In the genomic region with DNA sequence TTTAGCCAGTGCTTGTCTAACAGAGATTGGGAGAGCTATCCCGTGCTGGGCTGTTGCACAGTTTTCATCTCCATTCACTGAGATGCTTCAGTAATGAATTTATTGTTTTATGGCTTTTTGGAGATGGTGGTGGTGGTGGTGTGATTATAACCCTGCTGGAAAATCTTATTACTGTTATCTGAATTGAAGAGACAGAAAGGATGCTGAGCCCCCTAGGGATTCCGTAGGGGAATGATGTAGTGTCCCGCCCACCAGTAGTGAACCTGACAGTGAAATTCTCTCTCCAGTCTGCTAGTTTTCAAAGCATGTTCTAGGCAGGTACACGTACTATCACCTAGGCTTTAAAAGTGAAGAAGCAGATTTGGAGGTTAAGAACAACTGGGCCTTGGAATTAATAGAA, we compare ENCODE assay signal across 9 cellular contexts. TPM values are rescaled to one million over a fixed set of nuclear protein-coding genes. Genes with fewer than 3 reads are reported as not detected.
DNase-seq lines count a peak whose midpoint lies in the region; ATAC-seq, FAIRE-seq and TF ChIP-seq lines count a peak whose summit lies in the region.
"Had no signal": no experiment of that assay in that cellular context is flagged by ENCODE, and none has a peak within 500 bp of the region (broad histone marks: within the 10 kb centered on the region; RNA-seq: fewer than 3 reads in every experiment).

No MANE protein-coding gene starts in this region.

- intact Hi-C loops in pancreas (cut with DNase I), result no loop called here

- H3K36me3 ChIP-seq in RWPE2 (ENCODE audit: low read depth), result peaks cover 26% of the 10 kb centered on the region
- no peaks in the 10 kb centered on the region for H3K36me3 ChIP-seq in pancreas

- FAIRE-seq in pancreas (lab: Jason Lieb, UNC), result no peak

- H3K9me3 ChIP-seq in RWPE2 (ENCODE audit: severe bottlenecking) (no peaks in the 10 kb centered on the region), pancreas (no peaks in the 10 kb centered on the region)

- DNase-seq in NCI-H524 (lab: John Stamatoyannopoulos, UW) (peak; percentile 28 to 63), NCI-H524 treated with DMSO at 0.1 percent for 48 hours (lab: John Stamatoyannopoulos, UW) (no peak), RWPE2 (ENCODE audit: low spot score) (no peak), fibroblast of the aortic adventitia (ENCODE audit: low read depth) (peak; percentile 36), pancreas (no peak)
- DNase-seq in central memory CD4-positive, alpha-beta T cell, result no peak

- H3K27ac ChIP-seq in RWPE2 (ENCODE audit: poor library complexity, severe bottlenecking) (no peak overlapping the region), skin epidermis (peak overlapping the region in 10 of 21 experiments; percentile 81 to 97 (median 88)), pancreas (no peak overlapping the region)

- H3K4me3 ChIP-seq in RWPE2 (ENCODE audit: severe bottlenecking) (peak overlapping the region; percentile 86), fibroblast of the aortic adventitia (ENCODE audit: low read depth, low read length) (peak overlapping the region; percentile 89), skin epidermis (peak overlapping the region; percentile 51 to 86 (median 68)), pancreas (peak overlapping the region in 2 of 4 donors; percentile 77 to 96)

- H3K4me1 ChIP-seq in RWPE2 (ENCODE audit: insufficient read depth, poor library complexity, severe bottlenecking) (peaks cover 19% of the 10 kb centered on the region), pancreas (no peaks in the 10 kb centered on the region)

- TF ChIP-seq CTCF in RWPE2 (IDR thresholded peaks at IDR 0.05; ENCODE audit: poor library complexity, severe bottlenecking) (peak; percentile 37), fibroblast of the aortic adventitia (IDR thresholded peaks at IDR 0.05; ENCODE audit: insufficient read depth, low read length) (peak; percentile 11), pancreas (IDR thresholded peaks at IDR 0.05) (no peak)

- no peaks in the 10 kb centered on the region for H3K27me3 ChIP-seq in RWPE2 (ENCODE audit: insufficient read depth, poor library complexity, severe bottlenecking)
- H3K27me3 ChIP-seq in pancreas, result no peaks in the 10 kb centered on the region

- WGBS in pancreas, 2 donors, result 75 to 81% methylated on average over 4 of the region's 4 CpGs

- ATAC-seq in RWPE2 (ENCODE audit: low read depth), result no peak
- no peak for ATAC-seq in GM21360 (IDR thresholded peaks at IDR 0.05; ENCODE audit: unreplicated experiment)
- ATAC-seq in pancreas, result no peak

RNA-seq across cellular contexts. Expression of gene RAI14, which starts 1.9 kb away (rescaled TPM):
- total RNA-seq in fibroblast of the aortic adventitia (ENCODE audit: low replicate concordance) (85.9 and 100 TPM in 2 replicates), pancreas (10 to 100 TPM; 11.4 to 25.1 (median 18.6) TPM)
- polyA plus RNA-seq in pancreas, result 1 to 10 TPM; 5.4 to 6.7 TPM
- polyA plus RNA-seq: CD14-positive monocyte had no signal

Comparison
In these comparisons a context has a peak if more than half of its experiments do, and no peak if none do; other contexts are left out.
1. DNase-seq: peak in NCI-H524 (2 of 2) and fibroblast of the aortic adventitia (single experiment); none in NCI-H524 treated with DMSO at 0.1 percent for 48 hours (single experiment), RWPE2 (single experiment), central memory CD4-positive, alpha-beta T cell (single experiment) and pancreas (0 of 6).
2. CTCF ChIP-seq: peak in RWPE2 (single experiment) and fibroblast of the aortic adventitia (single experiment); none in pancreas (0 of 4).